19 cellular contexts compared by ENCODE assay signal in genomic region chr13:114167445-114167844, GRCh38. TPM values are rescaled to one million over a fixed set of nuclear protein-coding genes. Genes with fewer than 3 reads are reported as not detected.
DNase-seq lines count a peak whose midpoint lies in the region; ATAC-seq and TF ChIP-seq lines count a peak whose summit lies in the region.
"Had no signal": no experiment of that assay in that cellular context is flagged by ENCODE, and none has a peak within 500 bp of the region (broad histone marks: within the 10 kb centered on the region; RNA-seq: fewer than 3 reads in every experiment).

No MANE protein-coding gene starts in this region.

- TF ChIP-seq EP300 in sigmoid colon (IDR thresholded peaks at IDR 0.05): no peak

- intact Hi-C loops in sigmoid colon (cut with DNase I): no loop called here
- intact Hi-C loops in mucosa of descending colon (cut with DNase I, micrococcal nuclease): no loop called here

- no peaks in the 10 kb centered on the region for H3K36me3 ChIP-seq in sigmoid colon
- H3K36me3 ChIP-seq in mucosa of descending colon (ENCODE audit: low read depth): no peaks in the 10 kb centered on the region
- H3K36me3 ChIP-seq: heart left ventricle had no signal

- TF ChIP-seq POLR2A in sigmoid colon (IDR thresholded peaks at IDR 0.05): no peak

- TF ChIP-seq CTCF in sigmoid colon (IDR thresholded peaks at IDR 0.05) (no peak), mucosa of descending colon (IDR thresholded peaks at IDR 0.05) (no peak)

- H3K27ac ChIP-seq in caudate nucleus (ENCODE audit: low read depth, low read length) (peak overlapping the region; percentile 85), sigmoid colon (peak overlapping the region in 3 of 4 donors; percentile 64 to 73 (median 69))

- peak; percentile 40 for DNase-seq in GDM1 (lab: John Stamatoyannopoulos, UW)
- DNase-seq in NOMO-1 (lab: John Stamatoyannopoulos, UW; ENCODE audit: unreplicated experiment in 2 of 2): peak; percentile 71 to 90
- no peak for DNase-seq in caudate nucleus (lab: John Stamatoyannopoulos, UW)
- DNase-seq in sigmoid colon: no peak
- DNase-seq in AML-193 (lab: John Stamatoyannopoulos, UW): no peak
- DNase-seq in NCI-H524 (lab: John Stamatoyannopoulos, UW): no peak
- no peak for DNase-seq in mucosa of descending colon
- DNase-seq: activated CD4-positive, alpha-beta memory T cell treated with anti-CD3 and anti-CD28 coated beads, Interleukin-2, amount 10 ng/mL, durations not matched to agents 7 days and 5 days; activated gamma-delta T cell; NCI-H1105 treated with DMSO at 0.1 percent for 48 hours; small intestine had no signal

- no peak overlapping the region for H3K4me3 ChIP-seq in sigmoid colon
- H3K4me3 ChIP-seq in mucosa of descending colon: no peak overlapping the region
- H3K4me3 ChIP-seq: heart left ventricle had no signal

- peaks cover 0 to 25% (median 19%) of the 10 kb centered on the region in 4 donors for H3K4me1 ChIP-seq in sigmoid colon
- peaks cover 4% of the 10 kb centered on the region for H3K4me1 ChIP-seq in mucosa of descending colon (ENCODE audit: low read depth)

- 63 to 84% methylated on average over 5 of the region's 5 CpGs for WGBS in sigmoid colon, 2 donors

- ATAC-seq in GM18519 (IDR thresholded peaks at IDR 0.05; ENCODE audit: low FRiP score, unreplicated experiment): no peak
- no peak for ATAC-seq in mucosa of descending colon

- no peaks in the 10 kb centered on the region for H3K9me3 ChIP-seq in sigmoid colon
- peaks cover 2% of the 10 kb centered on the region for H3K9me3 ChIP-seq in mucosa of descending colon

- H3K27me3 ChIP-seq in sigmoid colon: peaks cover 0 to 4% (median 1%) of the 10 kb centered on the region in 3 donors

RNA-seq across cellular contexts. Expression of gene CFAP97D2, which starts 11.6 kb away (rescaled TPM):
- total RNA-seq in sigmoid colon (not detected), mucosa of descending colon (not detected)
- under 1 TPM in 1 of 3 donors, not detected in 2; 0.04 TPM for polyA plus RNA-seq in sigmoid colon
- total RNA-seq: activated CD4-positive, alpha-beta memory T cell treated with anti-CD3 and anti-CD28 coated beads, Interleukin-2, amount 10 ng/mL, durations not matched to agents 7 days and 5 days; endothelial cell of umbilical vein; heart left ventricle; left ventricle myocardium superior; NCI-H460; RPMI7951; T-helper 2 cell treated with Interferon-gamma antibody and Interleukin-4, amounts not matched to agents 100 ng/mL and 5 ng/mL, for 36 hours; temporal lobe had no signal
- polyA plus RNA-seq: endothelial cell of umbilical vein, heart left ventricle, small intestine had no signal

RNA-seq across cellular contexts. Expression of gene RASA3, which starts 35.0 kb away (rescaled TPM):
- total RNA-seq in sigmoid colon: 10 to 100 TPM; 15.0 to 22.4 (median 17.8) TPM
- 10 to 100 TPM in 1 of 3 donors, 1 to 10 TPM in 2; 4.2 to 16.9 (median 5.4) TPM for polyA plus RNA-seq in sigmoid colon
- 10 to 100 TPM in 1 of 3 donors, 1 to 10 TPM in 2; 7.9 to 19.0 (median 8.4) TPM for total RNA-seq in mucosa of descending colon

Comparison
In these comparisons a context has a peak if more than half of its experiments do, and no peak if none do; other contexts are left out.
1. DNase-seq: peak in GDM1 (single experiment) and NOMO-1 (2 of 2); none in caudate nucleus (0 of 61), sigmoid colon (single experiment), AML-193 (0 of 2), NCI-H524 (0 of 2) and mucosa of descending colon (0 of 3).